ENCODE assay signal across 26 cellular contexts in genomic region chr9:127029548-127029947, GRCh38.
"Had no signal": no experiment of that assay in that cellular context is flagged by ENCODE, and none has a peak within 500 bp of the region (broad histone marks: within the 10 kb centered on the region; RNA-seq: fewer than 3 reads in every experiment).

No MANE protein-coding gene starts in this region.

- H3K9me3 ChIP-seq: ascending aorta, breast epithelium, colonic mucosa, esophagus squamous epithelium, gastroesophageal sphincter had no signal

- H3K27me3 Mint-ChIP-seq: activated naive CD8-positive, alpha-beta T cell treated with anti-CD3 and anti-CD28 coated beads, Interleukin-2, amount 10 ng/mL, durations not matched to agents 7 days and 5 days; activated T-helper 17 cell treated with anti-CD3 and anti-CD28 coated beads, Interleukin-2, amount 50 U/mL, for 72 hours; brain had no signal

- DNase-seq: activated CD4-positive, alpha-beta T cell treated with anti-CD3 and anti-CD28 coated beads for 1 hour; activated CD4-positive, alpha-beta T cell treated with anti-CD3 and anti-CD28 coated beads for 4 hours; activated CD4-positive, alpha-beta T cell treated with anti-CD3 and anti-CD28 coated beads, Interleukin-2, amount 10 ng/mL, durations not matched to agents 7 days and 5 days; activated CD4-positive, alpha-beta T cell treated with anti-CD3 and anti-CD28 coated beads, Interleukin-2, amount 50 U/mL, for 48 hours; activated CD8-positive, alpha-beta memory T cell treated with anti-CD3 and anti-CD28 coated beads for 24 hours; activated CD8-positive, alpha-beta T cell treated with anti-CD3 and anti-CD28 coated beads for 36 hours; activated effector memory CD4-positive, alpha-beta T cell treated with Interleukin-2 at 50 U/mL for 16 hours; activated naive CD4-positive, alpha-beta T cell treated with anti-CD3 and anti-CD28 coated beads for 36 hours; activated naive CD8-positive, alpha-beta T cell treated with anti-CD3 and anti-CD28 coated beads, Interleukin-2, amount 10 ng/mL, durations not matched to agents 7 days and 5 days; activated T-cell treated with anti-CD3 and anti-CD28 coated beads, Interleukin-2, amount 50 U/mL, for 4 hours; central memory CD4-positive, alpha-beta T cell; cerebellar nuclear complex; colonic mucosa; effector CD8-positive, alpha-beta T cell; esophagus squamous epithelium; foreskin melanocyte; T-helper 2 cell had no signal

- H3K9me3 Mint-ChIP-seq: activated CD4-positive, alpha-beta T cell treated with anti-CD3 and anti-CD28 coated beads, Interleukin-2, amount 10 ng/mL, durations not matched to agents 7 days and 5 days; activated CD8-positive, alpha-beta T cell treated with anti-CD3 and anti-CD28 coated beads for 36 hours; activated naive CD4-positive, alpha-beta T cell treated with anti-CD3 and anti-CD28 coated beads for 36 hours; activated naive CD4-positive, alpha-beta T cell treated with anti-CD3 and anti-CD28 coated beads, Interleukin-2, amount 50 U/mL, for 72 hours; activated naive CD8-positive, alpha-beta T cell treated with anti-CD3 and anti-CD28 coated beads, Interleukin-2, amount 10 ng/mL, durations not matched to agents 7 days and 5 days; activated T-cell treated with anti-CD3 and anti-CD28 coated beads, Interleukin-2, amount 50 U/mL, for 4 hours; activated T-helper 17 cell treated with anti-CD3 and anti-CD28 coated beads, Interleukin-2, amount 50 U/mL, for 72 hours; brain; WTC11 had no signal

- H3K27ac Mint-ChIP-seq: activated CD4-positive, alpha-beta T cell treated with anti-CD3 and anti-CD28 coated beads, Interleukin-2, amount 10 ng/mL, durations not matched to agents 7 days and 5 days; activated CD8-positive, alpha-beta T cell treated with anti-CD3 and anti-CD28 coated beads for 36 hours; activated naive CD4-positive, alpha-beta T cell treated with anti-CD3 and anti-CD28 coated beads for 36 hours; brain; WTC11 had no signal

- H3K4me1 ChIP-seq: ascending aorta, breast epithelium, colonic mucosa had no signal

- H3K4me1 Mint-ChIP-seq: activated CD4-positive, alpha-beta T cell treated with anti-CD3 and anti-CD28 coated beads, Interleukin-2, amount 10 ng/mL, durations not matched to agents 7 days and 5 days; activated naive CD8-positive, alpha-beta T cell treated with anti-CD3 and anti-CD28 coated beads, Interleukin-2, amount 10 ng/mL, durations not matched to agents 7 days and 5 days; activated T-helper 17 cell treated with anti-CD3 and anti-CD28 coated beads, Interleukin-2, amount 50 U/mL, for 72 hours had no signal

- H3K36me3 ChIP-seq: ascending aorta, breast epithelium, cardiac muscle cell, colonic mucosa, esophagus squamous epithelium had no signal

- ATAC-seq: activated CD8-positive, alpha-beta T cell treated with anti-CD3 and anti-CD28 coated beads for 36 hours; activated naive CD4-positive, alpha-beta T cell treated with anti-CD3 and anti-CD28 coated beads, Interleukin-2, amount 50 U/mL, for 72 hours; activated T-cell treated with anti-CD3 and anti-CD28 coated beads, Interleukin-2, amount 50 U/mL, for 4 hours; activated T-helper 17 cell treated with anti-CD3 and anti-CD28 coated beads, Interleukin-2, amount 50 U/mL, for 72 hours; gastroesophageal sphincter; WTC11 had no signal

- H3K36me3 Mint-ChIP-seq: activated naive CD4-positive, alpha-beta T cell treated with anti-CD3 and anti-CD28 coated beads, Interleukin-2, amount 50 U/mL, for 72 hours; activated naive CD8-positive, alpha-beta T cell treated with anti-CD3 and anti-CD28 coated beads, Interleukin-2, amount 10 ng/mL, durations not matched to agents 7 days and 5 days; WTC11 had no signal

- H3K4me3 ChIP-seq: ascending aorta, breast epithelium, cardiac muscle cell, colonic mucosa, esophagus squamous epithelium, gastroesophageal sphincter had no signal

- H3K27me3 ChIP-seq: ascending aorta, breast epithelium, cardiac muscle cell, colonic mucosa, esophagus squamous epithelium, gastroesophageal sphincter had no signal

- H3K4me3 Mint-ChIP-seq: activated CD4-positive, alpha-beta T cell treated with anti-CD3 and anti-CD28 coated beads, Interleukin-2, amount 10 ng/mL, durations not matched to agents 7 days and 5 days; activated CD8-positive, alpha-beta T cell treated with anti-CD3 and anti-CD28 coated beads for 36 hours; activated naive CD4-positive, alpha-beta T cell treated with anti-CD3 and anti-CD28 coated beads for 36 hours; activated naive CD8-positive, alpha-beta T cell treated with anti-CD3 and anti-CD28 coated beads, Interleukin-2, amount 10 ng/mL, durations not matched to agents 7 days and 5 days; activated T-cell treated with anti-CD3 and anti-CD28 coated beads, Interleukin-2, amount 50 U/mL, for 4 hours; activated T-helper 17 cell treated with anti-CD3 and anti-CD28 coated beads, Interleukin-2, amount 50 U/mL, for 72 hours; brain; WTC11 had no signal

- H3K27ac ChIP-seq: ascending aorta, cardiac muscle cell, colonic mucosa, epithelial cell of prostate, gastroesophageal sphincter had no signal
